Comparison of ENCODE assay signal across 8 cellular contexts in the genomic region with DNA sequence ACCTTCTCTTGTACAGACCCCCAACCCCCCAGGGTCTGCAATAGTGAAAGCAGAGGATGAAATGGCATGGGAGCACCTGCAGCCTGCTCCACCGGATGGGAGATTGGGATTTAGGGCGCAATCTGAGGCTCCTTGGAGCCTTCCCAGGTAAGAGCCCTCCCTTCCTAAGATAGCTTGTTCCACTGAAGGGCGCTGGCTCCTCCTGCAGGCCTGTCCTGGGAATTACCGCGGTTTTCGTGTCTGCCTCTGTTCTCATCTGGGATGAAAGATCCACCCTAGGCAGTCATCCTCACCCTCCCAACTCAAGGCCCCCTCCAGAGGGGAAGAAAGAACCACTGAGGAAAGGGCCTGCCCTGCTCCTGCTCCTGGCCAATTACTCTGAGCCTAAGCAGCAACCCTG.
DNase-seq lines count a peak whose midpoint lies in the region; ATAC-seq, FAIRE-seq and TF ChIP-seq lines count a peak whose summit lies in the region.

No MANE protein-coding gene starts in this region.

- POLR2A ChIA-PET in AG04449 (lab: Yijun Ruan, JAX) = no interaction called here

- H3K27ac ChIP-seq in HL-60 (replicated peaks) (no peak overlapping the region), thyroid gland (no peak overlapping the region)

- intact Hi-C loops in thyroid gland (cut with DNase I) = no loop called here

- TF ChIP-seq CTCF in AG04449 (IDR thresholded peaks at IDR 0.05; ENCODE audit: insufficient read depth, low read length, missing control alignments) = peak; percentile 12
- TF ChIP-seq CTCF in HL-60 (IDR thresholded peaks at IDR 0.05; ENCODE audit: insufficient read depth, low read length) = peak; percentile 56
- peak in 2 of 6 experiments; percentile 56 to 60 for TF ChIP-seq CTCF in thyroid gland (IDR thresholded peaks at IDR 0.05)

- H3K4me3 ChIP-seq in AG04449 (ENCODE audit: low read depth, low read length) (no peak overlapping the region), HL-60 (replicated peaks; ENCODE audit: insufficient read depth, low read length) (no peak overlapping the region), thyroid gland (replicated peaks in 1 of 3) (no peak overlapping the region)

- WGBS in thyroid gland, 2 donors = 4% methylated on average over 5 of the region's 6 CpGs; no CpG with 5 or more reads in 1 of the 2 donors

- FAIRE-seq in GM12891 (lab: Jason Lieb, UNC) = no peak
- no peak for FAIRE-seq in GM12892 (lab: Jason Lieb, UNC)

- no peak for TF ChIP-seq POLR2A in GM12891 (IDR thresholded peaks at IDR 0.05; ENCODE audit: low read depth, low read length)
- no peak for TF ChIP-seq POLR2A in thyroid gland (IDR thresholded peaks at IDR 0.05)
- TF ChIP-seq POLR2A in GM12892 (IDR thresholded peaks at IDR 0.05; ENCODE audit: low read depth, low read length) = no peak

- no peaks in the 10 kb centered on the region for H3K36me3 ChIP-seq in thyroid gland

- CTCF ChIA-PET in AG04449 (lab: Yijun Ruan, JAX) = no interaction called here

- no peak for DNase-seq in AG04449 (ENCODE audit: low read depth, low spot score)
- DNase-seq in GM12891 (ENCODE audit: insufficient read length, low spot score) = peak; percentile 0
- DNase-seq in HL-60 (ENCODE audit: low read depth in 1 of 2, low spot score in 1 of 2) = peak in 1 of 2 experiments; percentile 31
- DNase-seq in hepatic stellate cell (ENCODE audit: low spot score) = peak; percentile 2
- DNase-seq in thyroid gland = peak; percentile 23 to 38
- no peak for DNase-seq in GM12892 (ENCODE audit: insufficient read length)

- no peaks in the 10 kb centered on the region for H3K9me3 ChIP-seq in thyroid gland

- H3K27me3 ChIP-seq in HL-60 (ENCODE audit: insufficient read depth, poor library complexity, severe bottlenecking) (no peaks in the 10 kb centered on the region), thyroid gland (no peaks in the 10 kb centered on the region)

- H3K4me1 ChIP-seq in thyroid gland = no peaks in the 10 kb centered on the region

- ATAC-seq in SK-N-SH treated with all-trans-retinoic acid at 6 μM for 48 hours (peak; percentile 75), HG03520 (IDR thresholded peaks at IDR 0.05; ENCODE audit: unreplicated experiment) (no peak)

TF ChIP-seq in GM12891, 5 proteins besides CTCF, POLR2A, EP300 and RAD21:
- TF ChIP-seq TAF1 (IDR thresholded peaks at IDR 0.05; ENCODE audit: low read depth, low read length) (no peak), PAX5 (IDR thresholded peaks at IDR 0.05; ENCODE audit: insufficient read depth, low read length, severe bottlenecking) (no peak), SPI1 (IDR thresholded peaks at IDR 0.05; ENCODE audit: low read depth, low read length) (no peak), POU2F2 (IDR thresholded peaks at IDR 0.05; ENCODE audit: low read depth, low read length) (no peak), POLR2AphosphoS5 (IDR thresholded peaks at IDR 0.05; ENCODE audit: low read depth, low read length) (no peak)

TF ChIP-seq in SK-N-SH treated with all-trans-retinoic acid at 6 μM for 48 hours, 23 proteins besides CTCF, POLR2A, EP300 and RAD21:
- TF ChIP-seq ESRRG (CRISPR knock-in tag; IDR thresholded peaks at IDR 0.05) (no peak), TOX (CRISPR knock-in tag; IDR thresholded peaks at IDR 0.05; ENCODE audit: borderline replicate concordance) (no peak)

Comparison
In these comparisons a context has a peak if more than half of its experiments do, and no peak if none do; other contexts are left out.
1. DNase-seq: peak in GM12891 (single experiment), hepatic stellate cell (single experiment) and thyroid gland (2 of 2); none in AG04449 (single experiment) and GM12892 (single experiment).